Comparison of ENCODE assay signal across 15 cellular contexts in the genomic region with DNA sequence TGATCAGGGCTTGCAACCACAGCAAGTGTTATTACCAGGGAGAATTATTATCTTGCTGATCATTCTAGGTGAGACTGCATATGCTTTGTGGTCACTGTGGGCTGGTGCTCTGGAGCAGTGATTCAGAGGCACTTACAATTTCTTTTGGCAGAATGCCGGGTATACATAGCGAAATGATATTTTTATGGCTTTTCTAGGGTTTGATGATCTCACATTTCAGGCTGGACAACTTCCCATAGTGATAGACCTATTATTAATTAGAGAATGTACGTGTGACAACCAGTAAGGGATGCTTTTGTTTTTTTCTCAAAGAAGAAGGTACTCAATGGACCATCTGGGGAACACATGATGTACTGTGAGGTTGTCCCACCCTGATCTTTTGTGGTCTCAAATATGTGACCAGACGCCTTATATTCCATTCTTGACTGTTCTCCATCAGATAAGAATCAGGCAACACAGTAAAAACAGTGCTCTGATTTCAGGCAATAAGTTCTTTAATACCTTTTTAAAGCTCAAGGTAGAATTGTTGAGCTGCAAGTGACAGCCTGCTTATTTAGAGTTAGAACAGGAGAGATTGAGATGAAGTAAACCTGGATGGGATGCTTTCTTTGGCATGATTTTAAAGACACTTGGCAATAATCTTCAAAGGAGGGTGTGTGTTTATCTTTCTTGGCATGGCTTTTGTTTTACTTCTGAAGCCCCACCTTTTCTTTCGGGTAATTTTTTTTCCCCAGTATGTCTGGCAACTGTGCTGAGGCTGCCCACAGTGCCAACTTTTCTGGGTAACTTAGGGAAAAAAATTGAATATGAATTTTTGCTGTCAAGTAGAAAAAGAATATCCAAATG. TPM values are rescaled to one million over a fixed set of nuclear protein-coding genes. Genes with fewer than 3 reads are reported as not detected.
DNase-seq lines count a peak whose midpoint lies in the region; FAIRE-seq and TF ChIP-seq lines count a peak whose summit lies in the region.
"Had no signal": no experiment of that assay in that cellular context is flagged by ENCODE, and none has a peak within 500 bp of the region (broad histone marks: within the 10 kb centered on the region; RNA-seq: fewer than 3 reads in every experiment).

No MANE protein-coding gene starts in this region.

- no peaks in the 10 kb centered on the region for H3K36me3 ChIP-seq in astrocyte (ENCODE audit: insufficient read depth, low read length)

- peaks cover 2% of the 10 kb centered on the region for H3K27me3 ChIP-seq in astrocyte (ENCODE audit: insufficient read depth, low read length)

- H3K4me3 Mint-ChIP-seq in astrocyte (ENCODE audit: unreplicated experiment) = no peak overlapping the region
- H3K4me3 Mint-ChIP-seq: activated T-helper 1 cell treated with anti-CD3 and anti-CD28 coated beads, Interleukin-12 subunit alpha, Interleukin-12 subunit beta, Interleukin-2, Interleukin-4 antibody, amounts not matched to agents 30 ng/mL and 10 ng/mL and 1 ng/mL, durations not matched to agents 14 hours and 24 hours and 36 hours had no signal

- no peaks in the 10 kb centered on the region for H3K36me3 Mint-ChIP-seq in astrocyte (ENCODE audit: low read depth, unreplicated experiment)

- TF ChIP-seq CTCF in astrocyte (IDR thresholded peaks at IDR 0.05; ENCODE audit: insufficient read depth, low read depth, low read length) = no peak

- H3K9me3 ChIP-seq in astrocyte (ENCODE audit: insufficient read depth, low read depth, low read length) = no peaks in the 10 kb centered on the region

- H3K27ac Mint-ChIP-seq in astrocyte (ENCODE audit: unreplicated experiment) = no peak overlapping the region
- H3K27ac Mint-ChIP-seq: activated T-helper 1 cell treated with anti-CD3 and anti-CD28 coated beads, Interleukin-12 subunit alpha, Interleukin-12 subunit beta, Interleukin-2, Interleukin-4 antibody, amounts not matched to agents 30 ng/mL and 10 ng/mL and 1 ng/mL, durations not matched to agents 14 hours and 24 hours and 36 hours had no signal

- peak overlapping the region; percentile 20 for H3K27ac ChIP-seq in astrocyte (ENCODE audit: low read depth, low read length)

- in situ Hi-C loops in KBM-7 (cut with MboI; ENCODE audit: low pct_unique_long_range_greater_than_20kb, low sequenced_read_pairs) = no loop called here

- FAIRE-seq in astrocyte (lab: Jason Lieb, UNC) = peak; percentile 34
- FAIRE-seq: endometrium had no signal

- peaks cover 8% of the 10 kb centered on the region for H3K4me1 Mint-ChIP-seq in astrocyte (ENCODE audit: low read depth, unreplicated experiment)

- no peaks in the 10 kb centered on the region for H4K20me1 ChIP-seq in astrocyte (ENCODE audit: insufficient read depth, low read length)

- DNase-seq in Daoy (ENCODE audit: low read depth) (peak; percentile 85), KBM-7 (peak; percentile 18), astrocyte (ENCODE audit: low read depth) (peak; percentile 96), myocyte (ENCODE audit: low read depth) (peak; percentile 22), HK-2 (ENCODE audit: unreplicated experiment) (no peak), D341Med (ENCODE audit: low spot score) (no peak), NCI-H1930 (lab: John Stamatoyannopoulos, UW) (no peak), cerebellar nuclear complex (lab: John Stamatoyannopoulos, UW) (no peak)
- DNase-seq: GDM1; NCI-H1694 treated with DMSO at 0.1 percent for 48 hours; stimulated activated CD4-positive, alpha-beta T cell treated with anti-CD3 and anti-CD28 coated beads, Interleukin-1b, Interleukin-23, amount 100 ng/mL, for 48 hours; trophoblast cell had no signal

- H3K27me3 Mint-ChIP-seq in astrocyte (ENCODE audit: low read depth, unreplicated experiment) = no peaks in the 10 kb centered on the region

- H3K4me1 ChIP-seq in astrocyte (ENCODE audit: insufficient read depth, low read length) = peaks cover 28% of the 10 kb centered on the region

- H3K9ac ChIP-seq in astrocyte (ENCODE audit: low read length) = no peak overlapping the region

- H2AFZ ChIP-seq in astrocyte (ENCODE audit: low read depth, low read length) = no peak overlapping the region

- H3K9me3 Mint-ChIP-seq in astrocyte (ENCODE audit: unreplicated experiment) = no peaks in the 10 kb centered on the region
- H3K9me3 Mint-ChIP-seq: activated T-helper 1 cell treated with anti-CD3 and anti-CD28 coated beads, Interleukin-12 subunit alpha, Interleukin-12 subunit beta, Interleukin-2, Interleukin-4 antibody, amounts not matched to agents 30 ng/mL and 10 ng/mL and 1 ng/mL, durations not matched to agents 14 hours and 24 hours and 36 hours had no signal

- no peaks in the 10 kb centered on the region for H3K79me2 ChIP-seq in astrocyte (ENCODE audit: insufficient read depth, low read length)

- peak overlapping the region; percentile 68 for H3K4me2 ChIP-seq in astrocyte (ENCODE audit: low read length)

- peak overlapping the region; percentile 11 for H3K4me3 ChIP-seq in astrocyte (ENCODE audit: insufficient read depth, low read depth, low read length)

RNA-seq across cellular contexts. Expression of a gene that starts 27.4 kb away (rescaled TPM):
- total RNA-seq in Daoy (2014; rRNA removed; shearing (Covaris generic)) = 0.29 TPM in 1 of 2 replicates, not detected in the other
- total RNA-seq in astrocyte (0.27 TPM in 1 of 2 replicates, not detected in the other), myocyte (not detected in 2 replicates)
- not detected for polyA plus RNA-seq in myocyte (2012)
- total RNA-seq: activated T-helper 1 cell treated with anti-CD3 and anti-CD28 coated beads, Interleukin-12 subunit alpha, Interleukin-12 subunit beta, Interleukin-2, Interleukin-4 antibody, amounts not matched to agents 30 ng/mL and 10 ng/mL and 1 ng/mL, durations not matched to agents 14 hours and 24 hours and 36 hours; T-helper 2 cell treated with Interferon-gamma antibody and Interleukin-4, amounts not matched to agents 100 ng/mL and 5 ng/mL, for 36 hours had no signal

Comparison
In these comparisons a context has a peak if more than half of its experiments do, and no peak if none do; other contexts are left out.
1. DNase-seq: peak in Daoy (single experiment), KBM-7 (single experiment), astrocyte (single experiment) and myocyte (single experiment); none in HK-2 (single experiment), D341Med (single experiment), NCI-H1930 (0 of 2) and cerebellar nuclear complex (0 of 2).